16 cellular contexts compared by ENCODE assay signal in the genomic region with DNA sequence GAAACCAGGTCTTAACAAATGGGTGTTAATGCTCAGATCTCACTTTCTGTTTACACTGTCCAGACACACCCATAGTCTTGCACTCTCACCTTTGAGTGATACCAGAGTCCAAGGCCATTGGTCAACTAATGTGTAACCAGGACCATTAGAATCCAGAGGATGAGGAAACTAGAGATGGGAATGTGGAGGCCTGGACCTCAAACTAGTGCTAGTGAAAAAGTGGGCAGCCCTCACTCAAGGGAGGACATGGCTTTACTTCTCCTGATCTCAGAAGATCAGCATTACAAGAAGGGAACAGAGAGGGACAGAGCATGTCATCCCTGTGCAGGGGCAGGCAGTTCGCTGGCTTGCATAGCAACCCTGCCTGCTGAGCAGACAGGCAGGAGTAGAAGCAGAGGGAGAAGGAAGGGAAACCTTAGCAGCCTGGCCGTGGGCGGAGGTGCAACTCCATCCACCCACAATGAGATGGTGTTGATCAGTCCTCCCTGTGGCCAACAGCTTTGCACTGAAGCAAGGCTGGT. TPM values are rescaled to one million over a fixed set of nuclear protein-coding genes. Genes with fewer than 3 reads are reported as not detected.
DNase-seq lines count a peak whose midpoint lies in the region; ATAC-seq, FAIRE-seq and TF ChIP-seq lines count a peak whose summit lies in the region.
"Had no signal": no experiment of that assay in that cellular context is flagged by ENCODE, and none has a peak within 500 bp of the region (broad histone marks: within the 10 kb centered on the region; RNA-seq: fewer than 3 reads in every experiment).

No MANE protein-coding gene starts in this region.

- no peak overlapping the region for H3K4me2 ChIP-seq in H1 (ENCODE audit: insufficient read depth in 1 of 2, low read depth in 2 of 2, low read length in 2 of 2)
- H3K4me2 ChIP-seq: neural progenitor cell had no signal

- H4K91ac ChIP-seq in H1 (replicated peaks; ENCODE audit: insufficient read length, low read length), result no peak overlapping the region

- no peak overlapping the region for H2BK12ac ChIP-seq in H1 (ENCODE audit: low read depth, low read length)

- no peak for TF ChIP-seq POLR2A in H1 (IDR thresholded peaks at IDR 0.05; ENCODE audit: control extremely low read depth in 1 of 2, low read depth in 2 of 2, low read length in 2 of 2)

- no peaks in the 10 kb centered on the region for H3K9me3 ChIP-seq in H1 (ENCODE audit: insufficient read depth in 2 of 2, low read depth in 1 of 2, low read length in 1 of 2)
- H3K9me3 ChIP-seq: ascending aorta had no signal

- H3K36me3 Mint-ChIP-seq in progenitor cell of endocrine pancreas (ENCODE audit: insufficient read depth), result no peaks in the 10 kb centered on the region
- H3K36me3 Mint-ChIP-seq: neural progenitor cell had no signal

- H2AFZ ChIP-seq in H1 (ENCODE audit: low read length), result peak overlapping the region; percentile 17; the same call in 1 of the 2 replicates
- H2AFZ ChIP-seq: neural progenitor cell had no signal

- no peak for TF ChIP-seq RAD21 in H1 (IDR thresholded peaks at IDR 0.05 in 1 of 2, conservative IDR thresholded peaks at IDR 0.05 in 1 of 2; ENCODE audit: low read depth in 2 of 2, low read length in 2 of 2)

- peak; percentile 63 for DNase-seq in Ammon's horn (ENCODE audit: low spot score)
- DNase-seq in H1 (ENCODE audit: low read depth in 1 of 2, low spot score in 2 of 2), result no peak
- no peak for DNase-seq in progenitor cell of endocrine pancreas (ENCODE audit: low spot score, unreplicated experiment)
- no peak for DNase-seq in epidermal melanocyte (ENCODE audit: insufficient read length, low spot score)
- no peak for DNase-seq in RCC 7860 (ENCODE audit: low spot score)
- DNase-seq: activated CD8-positive, alpha-beta memory T cell treated with anti-CD3 and anti-CD28 coated beads, Interleukin-2, amount 50 U/mL, for 48 hours; activated naive CD4-positive, alpha-beta T cell; NCI-H146; NCI-H2227 treated with DMSO at 0.1 percent for 48 hours; T1000 had no signal

- no peaks in the 10 kb centered on the region for H3K27me3 ChIP-seq in H1 (replicated peaks in 1 of 4; ENCODE audit: control insufficient read depth in 3 of 4, extremely low read depth in 1 of 4, insufficient read depth in 3 of 4, low read length in 3 of 4)
- H3K27me3 ChIP-seq: ascending aorta, neural progenitor cell had no signal

- H2BK20ac ChIP-seq in H1 (ENCODE audit: low read length), result no peak overlapping the region

- H2BK5ac ChIP-seq in H1 (ENCODE audit: low read depth, low read length), result no peak overlapping the region

- FAIRE-seq in H1 (lab: Jason Lieb, UNC) (no peak), RCC 7860 (lab: Jason Lieb, UNC) (no peak)
- FAIRE-seq: endometrium had no signal

- no peaks in the 10 kb centered on the region for H3K79me2 ChIP-seq in H1 (ENCODE audit: control insufficient read depth in 1 of 2, insufficient read depth in 2 of 2, low read length in 2 of 2)

- no peaks in the 10 kb centered on the region for H4K20me1 ChIP-seq in H1 (replicated peaks in 1 of 2; ENCODE audit: control insufficient read depth in 1 of 2, insufficient read depth in 2 of 2, low read length in 2 of 2)

- peaks cover 15% of the 10 kb centered on the region for H3K27me3 Mint-ChIP-seq in progenitor cell of endocrine pancreas

- no peaks in the 10 kb centered on the region for H3K23me2 ChIP-seq in H1 (ENCODE audit: low read depth, low read length)

- no peak overlapping the region for H2AK5ac ChIP-seq in H1 (ENCODE audit: low read depth, low read length)

- POLR2A ChIA-PET in H1 (lab: Charles Lee; ENCODE audit: partially characterized antibody), result interaction anchor here (1.2 kb wide), 1 partner anchor 23 kb away, joined by 3 read pairs; no protein-coding TSS in a partner anchor

- no peak overlapping the region for H4K5ac ChIP-seq in H1 (ENCODE audit: insufficient read length, low read depth, low read length)

- no peak overlapping the region for H3K14ac ChIP-seq in H1 (ENCODE audit: insufficient read length)

- H3K4me1 Mint-ChIP-seq in progenitor cell of endocrine pancreas (ENCODE audit: low read depth), result peaks cover 5% of the 10 kb centered on the region
- H3K4me1 Mint-ChIP-seq: neural progenitor cell had no signal

- no peaks in the 10 kb centered on the region for H3K4me1 ChIP-seq in H1 (replicated peaks in 1 of 4; ENCODE audit: control insufficient read depth in 3 of 4, insufficient read depth in 4 of 4, low read length in 3 of 4)
- H3K4me1 ChIP-seq: ascending aorta, neural progenitor cell had no signal

- no peak overlapping the region for H4K8ac ChIP-seq in H1 (ENCODE audit: extremely low read depth, insufficient read depth, low read length)

- TF ChIP-seq CTCF in H1 (IDR thresholded peaks at IDR 0.05; ENCODE audit: control extremely low read depth in 1 of 3, insufficient read depth in 1 of 3, low read depth in 1 of 3, low read length in 3 of 3) (no peak), progenitor cell of endocrine pancreas (IDR thresholded peaks at IDR 0.05; ENCODE audit: unreplicated experiment) (no peak)

- H3K27ac Mint-ChIP-seq in progenitor cell of endocrine pancreas, result no peak overlapping the region
- H3K27ac Mint-ChIP-seq: neural progenitor cell had no signal

- peaks cover 5% of the 10 kb centered on the region for H3K9me3 Mint-ChIP-seq in progenitor cell of endocrine pancreas (ENCODE audit: low read depth)

- no peaks in the 10 kb centered on the region for H3K36me3 ChIP-seq in H1 (ENCODE audit: control insufficient read depth in 2 of 4, insufficient read depth in 4 of 4, low read length in 3 of 4)
- H3K36me3 ChIP-seq: ascending aorta, neural progenitor cell had no signal

- H3K79me1 ChIP-seq in H1 (ENCODE audit: low read depth, low read length), result no peaks in the 10 kb centered on the region

- H2BK120ac ChIP-seq in H1 (replicated peaks; ENCODE audit: low read depth, low read length), result no peak overlapping the region

- no peak overlapping the region for H3K23ac ChIP-seq in H1 (ENCODE audit: insufficient read length)

- no peak overlapping the region for H3K4me3 Mint-ChIP-seq in progenitor cell of endocrine pancreas (ENCODE audit: low read depth)
- H3K4me3 Mint-ChIP-seq: neural progenitor cell had no signal

- WGBS in H1 (ENCODE audit: extremely low coverage in 1 of 2, insufficient coverage in 1 of 2, insufficient read length in 1 of 2, insufficient replicate concordance in 2 of 2, low coverage in 1 of 2, low lambda C conversion rate in 2 of 2, missing lambda C conversion rate in 1 of 2), 2 experiments, result 71% methylated on average over 3 of the region's 3 CpGs; no CpG with 5 or more reads in 1 of the 2 experiments

- H3K4me3 ChIP-seq in H1 (ENCODE audit: extremely low read depth in 1 of 4, insufficient read depth in 2 of 4, low read depth in 3 of 4, low read length in 4 of 4), result no peak overlapping the region
- H3K4me3 ChIP-seq: ascending aorta, neural progenitor cell had no signal

- H3K9ac ChIP-seq in H1 (replicated peaks in 1 of 4; ENCODE audit: extremely low read depth in 1 of 4, low read depth in 3 of 4, low read length in 3 of 4), result no peak overlapping the region
- H3K9ac ChIP-seq: neural progenitor cell had no signal

- no peak overlapping the region for H3K18ac ChIP-seq in H1 (ENCODE audit: extremely low read depth, low read length)

- no peak overlapping the region for H3K56ac ChIP-seq in H1 (replicated peaks; ENCODE audit: insufficient read length, low read depth, low read length)

- H2BK15ac ChIP-seq in H1 (ENCODE audit: low read length), result no peak overlapping the region

- CTCF ChIA-PET in H1 (lab: Charles Lee; ENCODE audit: partially characterized antibody), result no interaction called here

- TF ChIP-seq EP300 in H1 (IDR thresholded peaks at IDR 0.05; ENCODE audit: borderline replicate concordance in 1 of 2, low read depth in 2 of 2, low read length in 2 of 2), result no peak

- ATAC-seq in GM18867 (IDR thresholded peaks at IDR 0.05; ENCODE audit: unreplicated experiment) (peak; percentile 88), HG02870 (IDR thresholded peaks at IDR 0.05; ENCODE audit: unreplicated experiment) (peak; percentile 69), GM21515 (IDR thresholded peaks at IDR 0.05; ENCODE audit: unreplicated experiment) (no peak)

- H3K27ac ChIP-seq in H1 (ENCODE audit: low read depth, low read length), result no peak overlapping the region
- H3K27ac ChIP-seq: ascending aorta, neural progenitor cell had no signal

- H3K4ac ChIP-seq in H1 (replicated peaks; ENCODE audit: insufficient read length, low read depth, low read length), result no peak overlapping the region

TF ChIP-seq in H1, 55 proteins besides CTCF, POLR2A, EP300 and RAD21:
- TF ChIP-seq RXRA (IDR thresholded peaks at IDR 0.05; ENCODE audit: insufficient read depth, low read depth, low read length), result no peak
- TF ChIP-seq RBBP5 (IDR thresholded peaks at IDR 0.05; ENCODE audit: borderline replicate concordance, low read depth, low read length), result no peak
- TF ChIP-seq, protein P1, sequence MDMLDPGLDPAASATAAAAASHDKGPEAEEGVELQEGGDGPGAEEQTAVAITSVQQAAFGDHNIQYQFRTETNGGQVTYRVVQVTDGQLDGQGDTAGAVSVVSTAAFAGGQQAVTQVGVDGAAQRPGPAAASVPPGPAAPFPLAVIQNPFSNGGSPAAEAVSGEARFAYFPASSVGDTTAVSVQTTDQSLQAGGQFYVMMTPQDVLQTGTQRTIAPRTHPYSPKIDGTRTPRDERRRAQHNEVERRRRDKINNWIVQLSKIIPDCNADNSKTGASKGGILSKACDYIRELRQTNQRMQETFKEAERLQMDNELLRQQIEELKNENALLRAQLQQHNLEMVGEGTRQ (IDR thresholded peaks at IDR 0.05; ENCODE audit: low read length), result no peak
- TF ChIP-seq KDM4A (IDR thresholded peaks at IDR 0.05; ENCODE audit: low read depth, low read length, severe bottlenecking), result no peak
- TF ChIP-seq POLR2AphosphoS5 (IDR thresholded peaks at IDR 0.05; ENCODE audit: low read depth, low read length), result no peak
- TF ChIP-seq, protein P2, sequence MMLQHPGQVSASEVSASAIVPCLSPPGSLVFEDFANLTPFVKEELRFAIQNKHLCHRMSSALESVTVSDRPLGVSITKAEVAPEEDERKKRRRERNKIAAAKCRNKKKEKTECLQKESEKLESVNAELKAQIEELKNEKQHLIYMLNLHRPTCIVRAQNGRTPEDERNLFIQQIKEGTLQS (IDR thresholded peaks at IDR 0.05; ENCODE audit: insufficient read depth, low read depth, low read length), result no peak
- no peak for TF ChIP-seq SUZ12 (IDR thresholded peaks at IDR 0.05; ENCODE audit: low read length)
- no peak for TF ChIP-seq TEAD4 (IDR thresholded peaks at IDR 0.05; ENCODE audit: low read depth, low read length)

RNA-seq across cellular contexts. Expression of gene XRN2, which starts 22.6 kb away (rescaled TPM):
- total RNA-seq in H1 (2021; fragmentation: NEBNext Ultra II Directional; extraction: Animal tissue kit (Norgen Biotek cat#: 25700)), result 136 and 139 TPM in 2 replicates
- 38.0 and 60.3 TPM in 2 replicates for polyA plus RNA-seq in H1 (2011; rRNA removed)
- 81.4 TPM for polyA plus RNA-seq in H1 (2011; cell fraction: cytosol; rRNA removed)
- 62.1 TPM for polyA plus RNA-seq in H1 (2011; cell fraction: nucleus; rRNA removed)
- polyA plus RNA-seq in H1 (2012, experiment 1 of 2), result 82.5 to 129 TPM (median 99.5 TPM) in 4 replicates
- 12.7 TPM for polyA plus RNA-seq in H1 (2012, experiment 2 of 2)
- polyA plus RNA-seq in H1 (2013, experiment 1 of 2), result 99.4 TPM
- polyA plus RNA-seq in H1 (2013, experiment 2 of 2), result 96.9 TPM
- polyA minus RNA-seq in H1 (2011; rRNA and poly(A)+ RNA removed), result 80.5 and 106 TPM in 2 replicates
- 67.3 TPM for polyA minus RNA-seq in H1 (2011; cell fraction: cytosol; rRNA and poly(A)+ RNA removed)
- polyA minus RNA-seq in H1 (2011; cell fraction: nucleus; rRNA and poly(A)+ RNA removed), result 60.1 TPM
- 90.2 and 91.0 TPM in 2 replicates for total RNA-seq in progenitor cell of endocrine pancreas
